Comparison of ENCODE assay signal across 22 cellular contexts in the genomic region with DNA sequence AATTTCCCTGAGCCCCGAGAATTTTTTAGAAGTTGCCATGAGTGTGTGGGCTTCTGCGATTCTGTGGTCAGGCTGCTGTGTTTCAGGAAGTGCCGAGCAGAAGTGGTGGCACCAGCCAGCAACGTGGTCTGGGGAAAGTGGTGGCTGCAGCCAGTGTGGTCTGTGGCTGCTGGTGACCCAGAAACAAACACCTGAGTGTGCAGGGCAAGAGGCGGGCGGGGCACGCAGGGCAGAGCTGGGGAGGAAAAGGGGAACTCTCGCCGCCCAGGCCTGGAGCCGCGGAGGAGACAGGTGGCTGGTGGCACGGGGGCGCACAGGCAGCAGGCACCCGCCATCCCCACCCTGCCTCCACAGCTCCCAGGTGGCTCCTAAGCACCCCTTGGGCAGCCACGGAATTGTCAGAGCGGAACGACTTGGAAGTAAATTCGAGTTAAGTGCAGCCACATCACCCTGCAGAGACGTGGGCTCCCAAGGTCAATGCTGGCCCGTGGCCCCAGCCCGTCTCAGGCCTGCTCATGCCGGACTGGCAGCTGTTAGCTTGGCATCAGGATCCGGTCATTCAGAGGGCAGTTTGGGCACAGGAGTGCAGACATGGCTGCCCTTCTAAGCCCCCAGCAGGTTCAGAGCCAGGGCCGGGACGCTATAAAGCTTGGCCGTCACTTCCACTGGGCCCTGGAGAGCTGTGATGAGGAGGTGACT. TPM values are rescaled to one million over a fixed set of nuclear protein-coding genes. Genes with fewer than 3 reads are reported as not detected.
"Had no signal": no experiment of that assay in that cellular context is flagged by ENCODE, and none has a peak within 500 bp of the region (broad histone marks: within the 10 kb centered on the region; RNA-seq: fewer than 3 reads in every experiment).

No MANE protein-coding gene starts in this region.

- H3K4me3 ChIP-seq: cardiac muscle cell, colonic mucosa, hepatocyte, mucosa of descending colon, right lobe of liver, spleen, upper lobe of right lung had no signal

- H3K36me3 ChIP-seq: cardiac muscle cell, colonic mucosa, right lobe of liver, spleen, upper lobe of right lung, WERI-Rb-1 had no signal

- H3K9me3 ChIP-seq: colonic mucosa, mucosa of descending colon, right lobe of liver, spleen, upper lobe of right lung had no signal

- H3K4me1 ChIP-seq: colonic mucosa, right lobe of liver, spleen, upper lobe of right lung had no signal

- ATAC-seq: activated CD4-positive, alpha-beta T cell treated with anti-CD3 and anti-CD28 coated beads for 36 hours; activated CD8-positive, alpha-beta T cell treated with anti-CD3 and anti-CD28 coated beads, Interleukin-2, amount 10 ng/mL, durations not matched to agents 7 days and 5 days; activated naive CD8-positive, alpha-beta T cell treated with anti-CD3 and anti-CD28 coated beads, Interleukin-2, amount 50 U/mL, for 24 hours; mucosa of descending colon; naive thymus-derived CD8-positive, alpha-beta T cell; right lobe of liver; stimulated activated memory B cell treated with anti-CD40 and anti-IgM and Interleukin-4, amounts not matched to agents 10 μg/mL and 1 μg/mL and 100 μg/mL, for 72 hours; T-cell; upper lobe of right lung had no signal

- H3K27me3 ChIP-seq: cardiac muscle cell, colonic mucosa, hepatocyte, right lobe of liver had no signal

- FAIRE-seq: astrocyte had no signal

- DNase-seq: activated CD4-positive, alpha-beta T cell treated with anti-CD3 and anti-CD28 coated beads for 36 hours; activated CD8-positive, alpha-beta memory T cell treated with anti-CD3 and anti-CD28 coated beads, Interleukin-2, amount 50 U/mL, for 48 hours; activated CD8-positive, alpha-beta T cell treated with anti-CD3 and anti-CD28 coated beads, Interleukin-2, amount 10 ng/mL, durations not matched to agents 7 days and 5 days; activated naive CD4-positive, alpha-beta T cell treated with Interleukin-2 at 50 U/mL for 16 hours; activated naive CD8-positive, alpha-beta T cell treated with anti-CD3 and anti-CD28 coated beads, Interleukin-2, amount 50 U/mL, for 24 hours; colonic mucosa; effector CD4-positive, alpha-beta T cell; foreskin melanocyte; mucosa of descending colon; naive thymus-derived CD8-positive, alpha-beta T cell; right lobe of liver; spleen; stimulated activated CD4-positive, alpha-beta T cell treated with anti-CD3 and anti-CD28 coated beads, Interleukin-1b, Interleukin-23, amount 100 ng/mL, for 48 hours; upper lobe of right lung; WERI-Rb-1 had no signal

- H3K27ac ChIP-seq: cardiac muscle cell, colonic mucosa, hepatocyte, right lobe of liver, spleen, upper lobe of right lung, WERI-Rb-1 had no signal

RNA-seq across cellular contexts. Expression of a gene that starts 25.1 kb away (rescaled TPM):
- total RNA-seq: activated T-helper 1 cell treated with anti-CD3 and anti-CD28 coated beads, Interleukin-12 subunit alpha, Interleukin-12 subunit beta, Interleukin-2, Interleukin-4 antibody, amounts not matched to agents 30 ng/mL and 10 ng/mL and 1 ng/mL, durations not matched to agents 14 hours and 24 hours and 36 hours; lung microvascular endothelial cell; naive thymus-derived CD8-positive, alpha-beta T cell had no signal
- polyA plus RNA-seq: naive thymus-derived CD8-positive, alpha-beta T cell had no signal
